Comparison of ENCODE assay signal across 1 cellular context in genomic region chr1:22451702-22452400, GRCh38.
TF ChIP-seq lines count a peak whose summit lies in the region.

TSS of gene ZBTB40 (plus strand) at chr1:22451851. CDS start at chr1:22489949, 38,098 bp downstream.

TF ChIP-seq in K562, 482 proteins besides CTCF, POLR2A, EP300 and RAD21 (continued from another document and continues in another):
- TF ChIP-seq, protein P1, sequence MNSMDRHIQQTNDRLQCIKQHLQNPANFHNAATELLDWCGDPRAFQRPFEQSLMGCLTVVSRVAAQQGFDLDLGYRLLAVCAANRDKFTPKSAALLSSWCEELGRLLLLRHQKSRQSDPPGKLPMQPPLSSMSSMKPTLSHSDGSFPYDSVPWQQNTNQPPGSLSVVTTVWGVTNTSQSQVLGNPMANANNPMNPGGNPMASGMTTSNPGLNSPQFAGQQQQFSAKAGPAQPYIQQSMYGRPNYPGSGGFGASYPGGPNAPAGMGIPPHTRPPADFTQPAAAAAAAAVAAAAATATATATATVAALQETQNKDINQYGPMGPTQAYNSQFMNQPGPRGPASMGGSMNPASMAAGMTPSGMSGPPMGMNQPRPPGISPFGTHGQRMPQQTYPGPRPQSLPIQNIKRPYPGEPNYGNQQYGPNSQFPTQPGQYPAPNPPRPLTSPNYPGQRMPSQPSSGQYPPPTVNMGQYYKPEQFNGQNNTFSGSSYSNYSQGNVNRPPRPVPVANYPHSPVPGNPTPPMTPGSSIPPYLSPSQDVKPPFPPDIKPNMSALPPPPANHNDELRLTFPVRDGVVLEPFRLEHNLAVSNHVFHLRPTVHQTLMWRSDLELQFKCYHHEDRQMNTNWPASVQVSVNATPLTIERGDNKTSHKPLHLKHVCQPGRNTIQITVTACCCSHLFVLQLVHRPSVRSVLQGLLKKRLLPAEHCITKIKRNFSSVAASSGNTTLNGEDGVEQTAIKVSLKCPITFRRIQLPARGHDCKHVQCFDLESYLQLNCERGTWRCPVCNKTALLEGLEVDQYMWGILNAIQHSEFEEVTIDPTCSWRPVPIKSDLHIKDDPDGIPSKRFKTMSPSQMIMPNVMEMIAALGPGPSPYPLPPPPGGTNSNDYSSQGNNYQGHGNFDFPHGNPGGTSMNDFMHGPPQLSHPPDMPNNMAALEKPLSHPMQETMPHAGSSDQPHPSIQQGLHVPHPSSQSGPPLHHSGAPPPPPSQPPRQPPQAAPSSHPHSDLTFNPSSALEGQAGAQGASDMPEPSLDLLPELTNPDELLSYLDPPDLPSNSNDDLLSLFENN (IDR thresholded peaks at IDR 0.05; ENCODE audit: low read depth in 2 of 2, low read length in 2 of 2), result peak in 1 of 2 experiments; percentile 55; a peak in 1 of 4 replicates
- no peak; the same call in 1 of the 2 replicates for TF ChIP-seq E2F3 (CRISPR knock-in tag; IDR thresholded peaks at IDR 0.05)
- TF ChIP-seq PHF21A (IDR thresholded peaks at IDR 0.05; ENCODE audit: borderline replicate concordance, low read depth), result peak; percentile 86; the same call in 1 of the 2 replicates
- TF ChIP-seq TAF1 (IDR thresholded peaks at IDR 0.05; ENCODE audit: control insufficient read depth, extremely low read depth, insufficient read depth, low read length, severe bottlenecking), result peak; percentile 74
- peak; percentile 91 for TF ChIP-seq TBP (optimal IDR thresholded peaks at IDR 0.05; ENCODE audit: low read depth, low read length)
- no peak for TF ChIP-seq CHD2 (IDR thresholded peaks at IDR 0.05; ENCODE audit: low read depth, low read length)
- no peak for TF ChIP-seq SMARCA5 (IDR thresholded peaks at IDR 0.05)
- TF ChIP-seq, protein P2, sequence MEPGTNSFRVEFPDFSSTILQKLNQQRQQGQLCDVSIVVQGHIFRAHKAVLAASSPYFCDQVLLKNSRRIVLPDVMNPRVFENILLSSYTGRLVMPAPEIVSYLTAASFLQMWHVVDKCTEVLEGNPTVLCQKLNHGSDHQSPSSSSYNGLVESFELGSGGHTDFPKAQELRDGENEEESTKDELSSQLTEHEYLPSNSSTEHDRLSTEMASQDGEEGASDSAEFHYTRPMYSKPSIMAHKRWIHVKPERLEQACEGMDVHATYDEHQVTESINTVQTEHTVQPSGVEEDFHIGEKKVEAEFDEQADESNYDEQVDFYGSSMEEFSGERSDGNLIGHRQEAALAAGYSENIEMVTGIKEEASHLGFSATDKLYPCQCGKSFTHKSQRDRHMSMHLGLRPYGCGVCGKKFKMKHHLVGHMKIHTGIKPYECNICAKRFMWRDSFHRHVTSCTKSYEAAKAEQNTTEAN (CRISPR knock-in tag; IDR thresholded peaks at IDR 0.05), result peak; percentile 87
- TF ChIP-seq GATAD2B (IDR thresholded peaks at IDR 0.05; ENCODE audit: borderline replicate concordance), result peak; percentile 95
- no peak for TF ChIP-seq BACH1 (tag; IDR thresholded peaks at IDR 0.05)
- TF ChIP-seq, protein P3, sequence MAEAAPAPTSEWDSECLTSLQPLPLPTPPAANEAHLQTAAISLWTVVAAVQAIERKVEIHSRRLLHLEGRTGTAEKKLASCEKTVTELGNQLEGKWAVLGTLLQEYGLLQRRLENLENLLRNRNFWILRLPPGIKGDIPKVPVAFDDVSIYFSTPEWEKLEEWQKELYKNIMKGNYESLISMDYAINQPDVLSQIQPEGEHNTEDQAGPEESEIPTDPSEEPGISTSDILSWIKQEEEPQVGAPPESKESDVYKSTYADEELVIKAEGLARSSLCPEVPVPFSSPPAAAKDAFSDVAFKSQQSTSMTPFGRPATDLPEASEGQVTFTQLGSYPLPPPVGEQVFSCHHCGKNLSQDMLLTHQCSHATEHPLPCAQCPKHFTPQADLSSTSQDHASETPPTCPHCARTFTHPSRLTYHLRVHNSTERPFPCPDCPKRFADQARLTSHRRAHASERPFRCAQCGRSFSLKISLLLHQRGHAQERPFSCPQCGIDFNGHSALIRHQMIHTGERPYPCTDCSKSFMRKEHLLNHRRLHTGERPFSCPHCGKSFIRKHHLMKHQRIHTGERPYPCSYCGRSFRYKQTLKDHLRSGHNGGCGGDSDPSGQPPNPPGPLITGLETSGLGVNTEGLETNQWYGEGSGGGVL (CRISPR knock-in tag; IDR thresholded peaks at IDR 0.05), result no peak
- TF ChIP-seq ZNF75A (CRISPR knock-in tag; IDR thresholded peaks at IDR 0.05), result peak; percentile 34; the same call in 1 of the 2 replicates
- peak; percentile 87 for TF ChIP-seq RNF2 (IDR thresholded peaks at IDR 0.05)
- no peak for TF ChIP-seq CREB5 (CRISPR knock-in tag; IDR thresholded peaks at IDR 0.05)
- TF ChIP-seq HNRNPLL (IDR thresholded peaks at IDR 0.05; ENCODE audit: low read depth, low read length, poor library complexity, severe bottlenecking), result no peak
- TF ChIP-seq, protein P4, sequence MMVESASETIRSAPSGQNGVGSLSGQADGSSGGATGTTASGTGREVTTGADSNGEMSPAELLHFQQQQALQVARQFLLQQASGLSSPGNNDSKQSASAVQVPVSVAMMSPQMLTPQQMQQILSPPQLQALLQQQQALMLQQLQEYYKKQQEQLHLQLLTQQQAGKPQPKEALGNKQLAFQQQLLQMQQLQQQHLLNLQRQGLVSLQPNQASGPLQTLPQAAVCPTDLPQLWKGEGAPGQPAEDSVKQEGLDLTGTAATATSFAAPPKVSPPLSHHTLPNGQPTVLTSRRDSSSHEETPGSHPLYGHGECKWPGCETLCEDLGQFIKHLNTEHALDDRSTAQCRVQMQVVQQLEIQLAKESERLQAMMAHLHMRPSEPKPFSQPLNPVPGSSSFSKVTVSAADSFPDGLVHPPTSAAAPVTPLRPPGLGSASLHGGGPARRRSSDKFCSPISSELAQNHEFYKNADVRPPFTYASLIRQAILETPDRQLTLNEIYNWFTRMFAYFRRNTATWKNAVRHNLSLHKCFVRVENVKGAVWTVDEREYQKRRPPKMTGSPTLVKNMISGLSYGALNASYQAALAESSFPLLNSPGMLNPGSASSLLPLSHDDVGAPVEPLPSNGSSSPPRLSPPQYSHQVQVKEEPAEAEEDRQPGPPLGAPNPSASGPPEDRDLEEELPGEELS (CRISPR knock-in tag; IDR thresholded peaks at IDR 0.05; ENCODE audit: borderline replicate concordance), result 0 out of 2 replicates have a peak, but pooled peaks have one; percentile 85
- peak; percentile 45; the same call in 1 of the 2 replicates for TF ChIP-seq ZBTB33 (CRISPR knock-in tag; IDR thresholded peaks at IDR 0.05)
- TF ChIP-seq SP1 (CRISPR knock-in tag; IDR thresholded peaks at IDR 0.05), result peak; percentile 100
- peak; percentile 86 for TF ChIP-seq ZNF175 (CRISPR knock-in tag; IDR thresholded peaks at IDR 0.05; ENCODE audit: low read depth)
- TF ChIP-seq GABPA (tag; conservative IDR thresholded peaks at IDR 0.05; ENCODE audit: low read depth), result peak; percentile 73
- TF ChIP-seq FOSL1 (tag; conservative IDR thresholded peaks at IDR 0.05), result peak; percentile 84
- peak; percentile 70; the same call in 1 of the 2 replicates for TF ChIP-seq KDM2B (CRISPR knock-in tag; IDR thresholded peaks at IDR 0.05)
- TF ChIP-seq ZNF165 (CRISPR knock-in tag; IDR thresholded peaks at IDR 0.05; ENCODE audit: borderline replicate concordance), result 0 out of 2 replicates have a peak, but pooled peaks have one; percentile 51
- TF ChIP-seq, protein P5, sequence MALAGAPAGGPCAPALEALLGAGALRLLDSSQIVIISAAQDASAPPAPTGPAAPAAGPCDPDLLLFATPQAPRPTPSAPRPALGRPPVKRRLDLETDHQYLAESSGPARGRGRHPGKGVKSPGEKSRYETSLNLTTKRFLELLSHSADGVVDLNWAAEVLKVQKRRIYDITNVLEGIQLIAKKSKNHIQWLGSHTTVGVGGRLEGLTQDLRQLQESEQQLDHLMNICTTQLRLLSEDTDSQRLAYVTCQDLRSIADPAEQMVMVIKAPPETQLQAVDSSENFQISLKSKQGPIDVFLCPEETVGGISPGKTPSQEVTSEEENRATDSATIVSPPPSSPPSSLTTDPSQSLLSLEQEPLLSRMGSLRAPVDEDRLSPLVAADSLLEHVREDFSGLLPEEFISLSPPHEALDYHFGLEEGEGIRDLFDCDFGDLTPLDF (CRISPR knock-in tag; IDR thresholded peaks at IDR 0.05), result peak; percentile 70; the same call in 1 of the 2 replicates
- TF ChIP-seq, protein P6, sequence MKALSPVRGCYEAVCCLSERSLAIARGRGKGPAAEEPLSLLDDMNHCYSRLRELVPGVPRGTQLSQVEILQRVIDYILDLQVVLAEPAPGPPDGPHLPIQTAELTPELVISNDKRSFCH (CRISPR knock-in tag; IDR thresholded peaks at IDR 0.05), result no peak
- TF ChIP-seq, protein P6 (tag; IDR thresholded peaks at IDR 0.05), result peak; percentile 90
- TF ChIP-seq HDAC1 (IDR thresholded peaks at IDR 0.05), result peak in 1 of 2 experiments; percentile 91; a peak in 2 of 4 replicates
- TF ChIP-seq ARNT (IDR thresholded peaks at IDR 0.05), result peak in 1 of 2 experiments; percentile 87; a peak in 3 of 4 replicates
- TF ChIP-seq, protein P7, sequence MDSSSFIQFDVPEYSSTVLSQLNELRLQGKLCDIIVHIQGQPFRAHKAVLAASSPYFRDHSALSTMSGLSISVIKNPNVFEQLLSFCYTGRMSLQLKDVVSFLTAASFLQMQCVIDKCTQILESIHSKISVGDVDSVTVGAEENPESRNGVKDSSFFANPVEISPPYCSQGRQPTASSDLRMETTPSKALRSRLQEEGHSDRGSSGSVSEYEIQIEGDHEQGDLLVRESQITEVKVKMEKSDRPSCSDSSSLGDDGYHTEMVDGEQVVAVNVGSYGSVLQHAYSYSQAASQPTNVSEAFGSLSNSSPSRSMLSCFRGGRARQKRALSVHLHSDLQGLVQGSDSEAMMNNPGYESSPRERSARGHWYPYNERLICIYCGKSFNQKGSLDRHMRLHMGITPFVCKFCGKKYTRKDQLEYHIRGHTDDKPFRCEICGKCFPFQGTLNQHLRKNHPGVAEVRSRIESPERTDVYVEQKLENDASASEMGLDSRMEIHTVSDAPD (CRISPR knock-in tag; IDR thresholded peaks at IDR 0.05), result no peak
- no peak; the same call in 1 of the 2 replicates for TF ChIP-seq MAFK (IDR thresholded peaks at IDR 0.05; ENCODE audit: low read length)
- peak; percentile 48; the same call in 1 of the 2 replicates for TF ChIP-seq MXI1 (IDR thresholded peaks at IDR 0.05; ENCODE audit: low read depth, low read length)
- peak; percentile 91 for TF ChIP-seq LCOR (CRISPR knock-in tag; IDR thresholded peaks at IDR 0.05)
- no peak for TF ChIP-seq ZNF507 (tag; conservative IDR thresholded peaks at IDR 0.05)
- TF ChIP-seq, protein P8, sequence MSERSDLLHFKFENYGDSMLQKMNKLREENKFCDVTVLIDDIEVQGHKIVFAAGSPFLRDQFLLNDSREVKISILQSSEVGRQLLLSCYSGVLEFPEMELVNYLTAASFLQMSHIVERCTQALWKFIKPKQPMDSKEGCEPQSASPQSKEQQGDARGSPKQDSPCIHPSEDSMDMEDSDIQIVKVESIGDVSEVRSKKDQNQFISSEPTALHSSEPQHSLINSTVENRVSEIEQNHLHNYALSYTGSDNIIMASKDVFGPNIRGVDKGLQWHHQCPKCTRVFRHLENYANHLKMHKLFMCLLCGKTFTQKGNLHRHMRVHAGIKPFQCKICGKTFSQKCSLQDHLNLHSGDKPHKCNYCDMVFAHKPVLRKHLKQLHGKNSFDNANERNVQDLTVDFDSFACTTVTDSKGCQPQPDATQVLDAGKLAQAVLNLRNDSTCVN (CRISPR knock-in tag; IDR thresholded peaks at IDR 0.05), result no peak
- peak; percentile 72 for TF ChIP-seq FOS (IDR thresholded peaks at IDR 0.05; ENCODE audit: extremely low read depth, insufficient read length)
- TF ChIP-seq FOXP1 (CRISPR knock-in tag; IDR thresholded peaks at IDR 0.05), result peak; percentile 84; the same call in 1 of the 2 replicates
- peak; percentile 79 for TF ChIP-seq NCOR1 (IDR thresholded peaks at IDR 0.05)
- peak; percentile 22 for TF ChIP-seq MEIS2 (IDR thresholded peaks at IDR 0.05; ENCODE audit: partially characterized antibody)
- peak; percentile 70; the same call in 1 of the 2 replicates for TF ChIP-seq ATF1 (CRISPR knock-in tag; IDR thresholded peaks at IDR 0.05)
- TF ChIP-seq ATF1 (tag; IDR thresholded peaks at IDR 0.05), result peak; percentile 97
- TF ChIP-seq TGIF2 (CRISPR knock-in tag; IDR thresholded peaks at IDR 0.05), result no peak; the same call in 1 of the 2 replicates
- peak; percentile 93 for TF ChIP-seq ZNF384 (IDR thresholded peaks at IDR 0.05; ENCODE audit: low read depth, low read length)
- no peak for TF ChIP-seq NFIX (CRISPR knock-in tag; IDR thresholded peaks at IDR 0.05; ENCODE audit: low read depth)
- no peak for TF ChIP-seq HDAC6 (IDR thresholded peaks at IDR 0.05; ENCODE audit: low read depth, low read length)
- TF ChIP-seq NCOA1 (IDR thresholded peaks at IDR 0.05; ENCODE audit: low read depth), result peak; percentile 35; the same call in 1 of the 2 replicates
- peak; percentile 86 for TF ChIP-seq C11orf30 (IDR thresholded peaks at IDR 0.05; ENCODE audit: low read depth)
- TF ChIP-seq PHF8 (IDR thresholded peaks at IDR 0.05; ENCODE audit: borderline replicate concordance, low read length), result peak; percentile 88
- TF ChIP-seq, protein P9, sequence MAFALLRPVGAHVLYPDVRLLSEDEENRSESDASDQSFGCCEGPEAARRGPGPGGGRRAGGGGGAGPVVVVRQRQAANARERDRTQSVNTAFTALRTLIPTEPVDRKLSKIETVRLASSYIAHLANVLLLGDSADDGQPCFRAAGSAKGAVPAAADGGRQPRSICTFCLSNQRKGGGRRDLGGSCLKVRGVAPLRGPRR (CRISPR knock-in tag; IDR thresholded peaks at IDR 0.05), result no peak
